8 cellular contexts compared by ENCODE assay signal in genomic region chr19:50330365-50331078, GRCh38. TPM values are rescaled to one million over a fixed set of nuclear protein-coding genes. Genes with fewer than 3 reads are reported as not detected.
DNase-seq lines count a peak whose midpoint lies in the region; ATAC-seq and TF ChIP-seq lines count a peak whose summit lies in the region.

No MANE protein-coding gene starts in this region.

- DNase-seq in D341Med (ENCODE audit: low spot score) (peak; percentile 97), NCI-H2171 treated with DMSO at 0.1 percent for 48 hours (lab: John Stamatoyannopoulos, UW) (peak; percentile 91), mesothelial cell of epicardium (ENCODE audit: low spot score in 2 of 2, unreplicated experiment in 2 of 2) (peak; percentile 91 to 93), amniotic stem cell (lab: John Stamatoyannopoulos, UW) (no peak)
- peak; percentile 97 for DNase-seq in activated CD4-positive, alpha-beta T cell treated with anti-CD3 and anti-CD28 coated beads, Interleukin-2, amount 10 ng/mL, durations not matched to agents 24 days and 14 days
- DNase-seq in stimulated activated CD8-positive, alpha-beta memory T cell treated with anti-CD3 and anti-CD28 coated beads, Interleukin-12 subunit alpha, Interleukin-12 subunit beta, amount 100 ng/mL, for 24 hours (ENCODE audit: extremely low read depth): peak; percentile 62

- H3K9me3 Mint-ChIP-seq in activated CD4-positive, alpha-beta T cell treated with anti-CD3 and anti-CD28 coated beads, Interleukin-2, amount 10 ng/mL, durations not matched to agents 24 days and 14 days: peaks cover 7% of the 10 kb centered on the region
- peaks cover 5% of the 10 kb centered on the region for H3K9me3 Mint-ChIP-seq in mesothelial cell of epicardium

- H3K9me3 ChIP-seq in duodenal mucosa (ENCODE audit: control insufficient read depth in 1 of 2, low read length in 2 of 2): no peaks in the 10 kb centered on the region

- H3K27ac Mint-ChIP-seq in activated CD4-positive, alpha-beta T cell treated with anti-CD3 and anti-CD28 coated beads, Interleukin-2, amount 10 ng/mL, durations not matched to agents 24 days and 14 days: peak overlapping the region; percentile 92
- H3K27ac Mint-ChIP-seq in mesothelial cell of epicardium: peak overlapping the region; percentile 100

- H3K4me3 Mint-ChIP-seq in activated CD4-positive, alpha-beta T cell treated with anti-CD3 and anti-CD28 coated beads, Interleukin-2, amount 10 ng/mL, durations not matched to agents 24 days and 14 days: peak overlapping the region; percentile 89
- peak overlapping the region; percentile 80 for H3K4me3 Mint-ChIP-seq in mesothelial cell of epicardium

- H3K36me3 ChIP-seq in duodenal mucosa (ENCODE audit: control insufficient read depth in 1 of 2, insufficient read depth in 2 of 2, low read length in 2 of 2): no peaks in the 10 kb centered on the region

- H3K4me1 Mint-ChIP-seq in activated CD4-positive, alpha-beta T cell treated with anti-CD3 and anti-CD28 coated beads, Interleukin-2, amount 10 ng/mL, durations not matched to agents 24 days and 14 days: peaks cover 73% of the 10 kb centered on the region
- peaks cover 53% of the 10 kb centered on the region for H3K4me1 Mint-ChIP-seq in mesothelial cell of epicardium

- H3K9ac ChIP-seq in duodenal mucosa (ENCODE audit: low read depth in 1 of 2, low read length in 2 of 2): no peak overlapping the region

- H3K4me1 ChIP-seq in duodenal mucosa (ENCODE audit: control insufficient read depth in 1 of 2, insufficient read depth in 2 of 2, low read length in 2 of 2): peaks cover 10 to 25% of the 10 kb centered on the region in 2 donors

- H3K27ac ChIP-seq in duodenal mucosa (ENCODE audit: low read depth, low read length): no peak overlapping the region

- peaks cover 20% of the 10 kb centered on the region for H3K27me3 Mint-ChIP-seq in activated CD4-positive, alpha-beta T cell treated with anti-CD3 and anti-CD28 coated beads, Interleukin-2, amount 10 ng/mL, durations not matched to agents 24 days and 14 days
- peaks cover 46% of the 10 kb centered on the region for H3K27me3 Mint-ChIP-seq in mesothelial cell of epicardium (ENCODE audit: low read depth)

- peaks cover 41 to 52% of the 10 kb centered on the region in 2 donors for H3K27me3 ChIP-seq in duodenal mucosa (ENCODE audit: control insufficient read depth in 1 of 2, insufficient read depth in 2 of 2, low read length in 2 of 2)

- H3K4me3 ChIP-seq in duodenal mucosa (ENCODE audit: low read depth in 1 of 2, low read length in 2 of 2): peak overlapping the region; percentile 4 to 46

- H3K36me3 Mint-ChIP-seq in activated CD4-positive, alpha-beta T cell treated with anti-CD3 and anti-CD28 coated beads, Interleukin-2, amount 10 ng/mL, durations not matched to agents 24 days and 14 days (ENCODE audit: low read depth): peaks cover 27% of the 10 kb centered on the region
- no peaks in the 10 kb centered on the region for H3K36me3 Mint-ChIP-seq in mesothelial cell of epicardium

- no peak for TF ChIP-seq CTCF in mesothelial cell of epicardium (IDR thresholded peaks at IDR 0.05; ENCODE audit: unreplicated experiment)

- peak; percentile 29 for ATAC-seq in HG02588 (IDR thresholded peaks at IDR 0.05; ENCODE audit: unreplicated experiment)

- intact Hi-C loops in activated CD4-positive, alpha-beta T cell treated with anti-CD3 and anti-CD28 coated beads, Interleukin-2, amount 10 ng/mL, durations not matched to agents 24 days and 14 days (cut with micrococcal nuclease): loop anchor here (2.0 kb wide), 1 partner anchor 26 kb away; no protein-coding TSS in a partner anchor

RNA-seq across cellular contexts. Expression of gene KCNC3, which starts 1.3 kb away (rescaled TPM):
- 20.3 TPM in 2 replicates for total RNA-seq in activated CD4-positive, alpha-beta T cell treated with anti-CD3 and anti-CD28 coated beads, Interleukin-2, amount 10 ng/mL, durations not matched to agents 24 days and 14 days
- total RNA-seq in mesothelial cell of epicardium: 53.4 to 57.7 TPM (median 54.4 TPM) in 3 replicates

RNA-seq across cellular contexts. Expression of gene NAPSA, which starts 34.9 kb away (rescaled TPM):
- 13.6 and 18.0 TPM in 2 replicates for total RNA-seq in activated CD4-positive, alpha-beta T cell treated with anti-CD3 and anti-CD28 coated beads, Interleukin-2, amount 10 ng/mL, durations not matched to agents 24 days and 14 days
- 2.4 to 3.5 TPM (median 3.2 TPM) in 3 replicates for total RNA-seq in mesothelial cell of epicardium

RNA-seq across cellular contexts. Expression of gene NR1H2, which starts 45.7 kb away (rescaled TPM):
- 81.4 and 84.7 TPM in 2 replicates for total RNA-seq in activated CD4-positive, alpha-beta T cell treated with anti-CD3 and anti-CD28 coated beads, Interleukin-2, amount 10 ng/mL, durations not matched to agents 24 days and 14 days
- 35.4 to 39.1 TPM (median 37.3 TPM) in 3 replicates for total RNA-seq in mesothelial cell of epicardium

RNA-seq across cellular contexts. Expression of gene POLD1, which starts 53.6 kb away (rescaled TPM):
- total RNA-seq in activated CD4-positive, alpha-beta T cell treated with anti-CD3 and anti-CD28 coated beads, Interleukin-2, amount 10 ng/mL, durations not matched to agents 24 days and 14 days: 188 and 204 TPM in 2 replicates
- total RNA-seq in mesothelial cell of epicardium: 58.4 to 60.6 TPM (median 60.3 TPM) in 3 replicates
